1 cellular context compared by ENCODE assay signal in the genomic region with DNA sequence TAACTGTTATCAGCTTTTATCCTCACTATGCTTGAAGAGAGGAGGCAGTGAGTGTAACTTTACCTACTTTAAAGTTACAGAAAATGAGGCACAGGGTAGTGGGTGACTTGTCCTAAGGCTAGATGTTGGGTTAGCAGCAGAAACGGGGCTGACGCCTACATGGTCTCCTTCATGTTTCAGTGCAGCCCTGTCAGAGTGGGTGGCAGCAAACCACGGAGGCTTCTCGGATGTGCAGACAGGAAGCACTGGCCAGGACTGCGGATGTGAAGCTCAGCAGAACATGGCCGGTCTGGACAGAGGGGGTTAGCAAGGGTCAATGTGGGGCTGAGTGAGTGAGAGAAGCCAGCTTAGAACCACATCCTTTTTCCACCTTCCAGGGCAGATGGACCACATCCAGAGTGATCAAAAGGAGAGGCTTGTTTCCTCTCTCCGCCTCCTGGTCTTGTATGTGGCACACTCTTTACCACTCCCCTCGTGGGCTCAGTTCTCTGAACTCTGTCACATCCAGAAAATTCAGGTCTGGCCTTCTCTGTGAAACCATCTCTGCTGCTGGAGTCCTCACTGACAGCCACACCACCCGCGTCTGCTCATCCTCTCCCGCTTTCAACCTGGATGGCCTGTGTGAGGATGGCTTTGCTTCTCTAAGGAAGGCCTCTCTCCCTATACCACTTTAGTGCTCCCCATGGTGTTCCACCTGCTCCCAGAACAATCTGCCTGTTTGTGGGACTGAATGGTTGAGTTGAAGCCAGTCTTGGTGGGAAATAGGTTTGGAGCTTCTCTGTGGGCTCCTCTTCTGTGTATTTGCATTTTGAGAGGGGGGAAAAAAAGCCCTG.
TF ChIP-seq lines count a peak whose summit lies in the region.

No MANE protein-coding gene starts in this region.

TF ChIP-seq in GM12878, 131 proteins besides CTCF, POLR2A, EP300 and RAD21 (continued from another document and continues in another):
- TF ChIP-seq, protein P1, sequence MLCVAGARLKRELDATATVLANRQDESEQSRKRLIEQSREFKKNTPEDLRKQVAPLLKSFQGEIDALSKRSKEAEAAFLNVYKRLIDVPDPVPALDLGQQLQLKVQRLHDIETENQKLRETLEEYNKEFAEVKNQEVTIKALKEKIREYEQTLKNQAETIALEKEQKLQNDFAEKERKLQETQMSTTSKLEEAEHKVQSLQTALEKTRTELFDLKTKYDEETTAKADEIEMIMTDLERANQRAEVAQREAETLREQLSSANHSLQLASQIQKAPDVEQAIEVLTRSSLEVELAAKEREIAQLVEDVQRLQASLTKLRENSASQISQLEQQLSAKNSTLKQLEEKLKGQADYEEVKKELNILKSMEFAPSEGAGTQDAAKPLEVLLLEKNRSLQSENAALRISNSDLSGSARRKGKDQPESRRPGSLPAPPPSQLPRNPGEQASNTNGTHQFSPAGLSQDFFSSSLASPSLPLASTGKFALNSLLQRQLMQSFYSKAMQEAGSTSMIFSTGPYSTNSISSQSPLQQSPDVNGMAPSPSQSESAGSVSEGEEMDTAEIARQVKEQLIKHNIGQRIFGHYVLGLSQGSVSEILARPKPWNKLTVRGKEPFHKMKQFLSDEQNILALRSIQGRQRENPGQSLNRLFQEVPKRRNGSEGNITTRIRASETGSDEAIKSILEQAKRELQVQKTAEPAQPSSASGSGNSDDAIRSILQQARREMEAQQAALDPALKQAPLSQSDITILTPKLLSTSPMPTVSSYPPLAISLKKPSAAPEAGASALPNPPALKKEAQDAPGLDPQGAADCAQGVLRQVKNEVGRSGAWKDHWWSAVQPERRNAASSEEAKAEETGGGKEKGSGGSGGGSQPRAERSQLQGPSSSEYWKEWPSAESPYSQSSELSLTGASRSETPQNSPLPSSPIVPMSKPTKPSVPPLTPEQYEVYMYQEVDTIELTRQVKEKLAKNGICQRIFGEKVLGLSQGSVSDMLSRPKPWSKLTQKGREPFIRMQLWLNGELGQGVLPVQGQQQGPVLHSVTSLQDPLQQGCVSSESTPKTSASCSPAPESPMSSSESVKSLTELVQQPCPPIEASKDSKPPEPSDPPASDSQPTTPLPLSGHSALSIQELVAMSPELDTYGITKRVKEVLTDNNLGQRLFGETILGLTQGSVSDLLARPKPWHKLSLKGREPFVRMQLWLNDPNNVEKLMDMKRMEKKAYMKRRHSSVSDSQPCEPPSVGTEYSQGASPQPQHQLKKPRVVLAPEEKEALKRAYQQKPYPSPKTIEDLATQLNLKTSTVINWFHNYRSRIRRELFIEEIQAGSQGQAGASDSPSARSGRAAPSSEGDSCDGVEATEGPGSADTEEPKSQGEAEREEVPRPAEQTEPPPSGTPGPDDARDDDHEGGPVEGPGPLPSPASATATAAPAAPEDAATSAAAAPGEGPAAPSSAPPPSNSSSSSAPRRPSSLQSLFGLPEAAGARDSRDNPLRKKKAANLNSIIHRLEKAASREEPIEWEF (IDR thresholded peaks at IDR 0.05; ENCODE audit: insufficient replicate concordance, low read depth, low read length): no peak
- peak; percentile 64; the same call in 1 of the 2 replicates for TF ChIP-seq SIN3A (IDR thresholded peaks at IDR 0.05; ENCODE audit: low read depth, low read length)
- 0 out of 2 replicates have a peak, but pooled peaks have one; percentile 13 for TF ChIP-seq RB1 (IDR thresholded peaks at IDR 0.05; ENCODE audit: borderline replicate concordance)
- peak; percentile 78 for TF ChIP-seq EED (IDR thresholded peaks at IDR 0.05; ENCODE audit: low read depth)
- TF ChIP-seq NR2F1 (conservative IDR thresholded peaks at IDR 0.05): peak; percentile 93
- TF ChIP-seq, protein P2, sequence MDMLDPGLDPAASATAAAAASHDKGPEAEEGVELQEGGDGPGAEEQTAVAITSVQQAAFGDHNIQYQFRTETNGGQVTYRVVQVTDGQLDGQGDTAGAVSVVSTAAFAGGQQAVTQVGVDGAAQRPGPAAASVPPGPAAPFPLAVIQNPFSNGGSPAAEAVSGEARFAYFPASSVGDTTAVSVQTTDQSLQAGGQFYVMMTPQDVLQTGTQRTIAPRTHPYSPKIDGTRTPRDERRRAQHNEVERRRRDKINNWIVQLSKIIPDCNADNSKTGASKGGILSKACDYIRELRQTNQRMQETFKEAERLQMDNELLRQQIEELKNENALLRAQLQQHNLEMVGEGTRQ (IDR thresholded peaks at IDR 0.05; ENCODE audit: borderline replicate concordance, low read depth, low read length): no peak
- TF ChIP-seq, protein P3, sequence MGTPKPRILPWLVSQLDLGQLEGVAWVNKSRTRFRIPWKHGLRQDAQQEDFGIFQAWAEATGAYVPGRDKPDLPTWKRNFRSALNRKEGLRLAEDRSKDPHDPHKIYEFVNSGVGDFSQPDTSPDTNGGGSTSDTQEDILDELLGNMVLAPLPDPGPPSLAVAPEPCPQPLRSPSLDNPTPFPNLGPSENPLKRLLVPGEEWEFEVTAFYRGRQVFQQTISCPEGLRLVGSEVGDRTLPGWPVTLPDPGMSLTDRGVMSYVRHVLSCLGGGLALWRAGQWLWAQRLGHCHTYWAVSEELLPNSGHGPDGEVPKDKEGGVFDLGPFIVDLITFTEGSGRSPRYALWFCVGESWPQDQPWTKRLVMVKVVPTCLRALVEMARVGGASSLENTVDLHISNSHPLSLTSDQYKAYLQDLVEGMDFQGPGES (IDR thresholded peaks at IDR 0.05): no peak
- TF ChIP-seq POLR2AphosphoS2 (IDR thresholded peaks at IDR 0.05; ENCODE audit: low read depth, low read length): no peak
- TF ChIP-seq, protein P4, sequence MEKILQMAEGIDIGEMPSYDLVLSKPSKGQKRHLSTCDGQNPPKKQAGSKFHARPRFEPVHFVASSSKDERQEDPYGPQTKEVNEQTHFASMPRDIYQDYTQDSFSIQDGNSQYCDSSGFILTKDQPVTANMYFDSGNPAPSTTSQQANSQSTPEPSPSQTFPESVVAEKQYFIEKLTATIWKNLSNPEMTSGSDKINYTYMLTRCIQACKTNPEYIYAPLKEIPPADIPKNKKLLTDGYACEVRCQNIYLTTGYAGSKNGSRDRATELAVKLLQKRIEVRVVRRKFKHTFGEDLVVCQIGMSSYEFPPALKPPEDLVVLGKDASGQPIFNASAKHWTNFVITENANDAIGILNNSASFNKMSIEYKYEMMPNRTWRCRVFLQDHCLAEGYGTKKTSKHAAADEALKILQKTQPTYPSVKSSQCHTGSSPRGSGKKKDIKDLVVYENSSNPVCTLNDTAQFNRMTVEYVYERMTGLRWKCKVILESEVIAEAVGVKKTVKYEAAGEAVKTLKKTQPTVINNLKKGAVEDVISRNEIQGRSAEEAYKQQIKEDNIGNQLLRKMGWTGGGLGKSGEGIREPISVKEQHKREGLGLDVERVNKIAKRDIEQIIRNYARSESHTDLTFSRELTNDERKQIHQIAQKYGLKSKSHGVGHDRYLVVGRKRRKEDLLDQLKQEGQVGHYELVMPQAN (conservative IDR thresholded peaks at IDR 0.05): no peak
- peak; percentile 93 for TF ChIP-seq RUNX3 (IDR thresholded peaks at IDR 0.05; ENCODE audit: low read length)
- TF ChIP-seq, protein P5, sequence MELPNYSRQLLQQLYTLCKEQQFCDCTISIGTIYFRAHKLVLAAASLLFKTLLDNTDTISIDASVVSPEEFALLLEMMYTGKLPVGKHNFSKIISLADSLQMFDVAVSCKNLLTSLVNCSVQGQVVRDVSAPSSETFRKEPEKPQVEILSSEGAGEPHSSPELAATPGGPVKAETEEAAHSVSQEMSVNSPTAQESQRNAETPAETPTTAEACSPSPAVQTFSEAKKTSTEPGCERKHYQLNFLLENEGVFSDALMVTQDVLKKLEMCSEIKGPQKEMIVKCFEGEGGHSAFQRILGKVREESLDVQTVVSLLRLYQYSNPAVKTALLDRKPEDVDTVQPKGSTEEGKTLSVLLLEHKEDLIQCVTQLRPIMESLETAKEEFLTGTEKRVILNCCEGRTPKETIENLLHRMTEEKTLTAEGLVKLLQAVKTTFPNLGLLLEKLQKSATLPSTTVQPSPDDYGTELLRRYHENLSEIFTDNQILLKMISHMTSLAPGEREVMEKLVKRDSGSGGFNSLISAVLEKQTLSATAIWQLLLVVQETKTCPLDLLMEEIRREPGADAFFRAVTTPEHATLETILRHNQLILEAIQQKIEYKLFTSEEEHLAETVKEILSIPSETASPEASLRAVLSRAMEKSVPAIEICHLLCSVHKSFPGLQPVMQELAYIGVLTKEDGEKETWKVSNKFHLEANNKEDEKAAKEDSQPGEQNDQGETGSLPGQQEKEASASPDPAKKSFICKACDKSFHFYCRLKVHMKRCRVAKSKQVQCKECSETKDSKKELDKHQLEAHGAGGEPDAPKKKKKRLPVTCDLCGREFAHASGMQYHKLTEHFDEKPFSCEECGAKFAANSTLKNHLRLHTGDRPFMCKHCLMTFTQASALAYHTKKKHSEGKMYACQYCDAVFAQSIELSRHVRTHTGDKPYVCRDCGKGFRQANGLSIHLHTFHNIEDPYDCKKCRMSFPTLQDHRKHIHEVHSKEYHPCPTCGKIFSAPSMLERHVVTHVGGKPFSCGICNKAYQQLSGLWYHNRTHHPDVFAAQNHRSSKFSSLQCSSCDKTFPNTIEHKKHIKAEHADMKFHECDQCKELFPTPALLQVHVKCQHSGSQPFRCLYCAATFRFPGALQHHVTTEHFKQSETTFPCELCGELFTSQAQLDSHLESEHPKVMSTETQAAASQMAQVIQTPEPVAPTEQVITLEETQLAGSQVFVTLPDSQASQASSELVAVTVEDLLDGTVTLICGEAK (IDR thresholded peaks at IDR 0.05; ENCODE audit: borderline replicate concordance): peak; percentile 71; the same call in 1 of the 2 replicates
- TF ChIP-seq SUPT20H (IDR thresholded peaks at IDR 0.05; ENCODE audit: borderline replicate concordance, control insufficient read depth, low read depth, low read length): no peak
- peak; percentile 64 for TF ChIP-seq MYC (IDR thresholded peaks at IDR 0.05; ENCODE audit: insufficient read depth, insufficient read length, insufficient replicate concordance, low read length, severe bottlenecking)
- TF ChIP-seq NBN (IDR thresholded peaks at IDR 0.05): peak; percentile 95
- TF ChIP-seq ZSCAN29 (IDR thresholded peaks at IDR 0.05): peak; percentile 57; the same call in 1 of the 2 replicates
- TF ChIP-seq, protein P6, sequence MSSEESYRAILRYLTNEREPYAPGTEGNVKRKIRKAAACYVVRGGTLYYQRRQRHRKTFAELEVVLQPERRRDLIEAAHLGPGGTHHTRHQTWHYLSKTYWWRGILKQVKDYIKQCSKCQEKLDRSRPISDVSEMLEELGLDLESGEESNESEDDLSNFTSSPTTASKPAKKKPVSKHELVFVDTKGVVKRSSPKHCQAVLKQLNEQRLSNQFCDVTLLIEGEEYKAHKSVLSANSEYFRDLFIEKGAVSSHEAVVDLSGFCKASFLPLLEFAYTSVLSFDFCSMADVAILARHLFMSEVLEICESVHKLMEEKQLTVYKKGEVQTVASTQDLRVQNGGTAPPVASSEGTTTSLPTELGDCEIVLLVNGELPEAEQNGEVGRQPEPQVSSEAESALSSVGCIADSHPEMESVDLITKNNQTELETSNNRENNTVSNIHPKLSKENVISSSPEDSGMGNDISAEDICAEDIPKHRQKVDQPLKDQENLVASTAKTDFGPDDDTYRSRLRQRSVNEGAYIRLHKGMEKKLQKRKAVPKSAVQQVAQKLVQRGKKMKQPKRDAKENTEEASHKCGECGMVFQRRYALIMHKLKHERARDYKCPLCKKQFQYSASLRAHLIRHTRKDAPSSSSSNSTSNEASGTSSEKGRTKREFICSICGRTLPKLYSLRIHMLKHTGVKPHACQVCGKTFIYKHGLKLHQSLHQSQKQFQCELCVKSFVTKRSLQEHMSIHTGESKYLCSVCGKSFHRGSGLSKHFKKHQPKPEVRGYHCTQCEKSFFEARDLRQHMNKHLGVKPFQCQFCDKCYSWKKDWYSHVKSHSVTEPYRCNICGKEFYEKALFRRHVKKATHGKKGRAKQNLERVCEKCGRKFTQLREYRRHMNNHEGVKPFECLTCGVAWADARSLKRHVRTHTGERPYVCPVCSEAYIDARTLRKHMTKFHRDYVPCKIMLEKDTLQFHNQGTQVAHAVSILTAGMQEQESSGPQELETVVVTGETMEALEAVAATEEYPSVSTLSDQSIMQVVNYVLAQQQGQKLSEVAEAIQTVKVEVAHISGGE (CRISPR knock-in tag; IDR thresholded peaks at IDR 0.05): no peak
- TF ChIP-seq, protein P7, sequence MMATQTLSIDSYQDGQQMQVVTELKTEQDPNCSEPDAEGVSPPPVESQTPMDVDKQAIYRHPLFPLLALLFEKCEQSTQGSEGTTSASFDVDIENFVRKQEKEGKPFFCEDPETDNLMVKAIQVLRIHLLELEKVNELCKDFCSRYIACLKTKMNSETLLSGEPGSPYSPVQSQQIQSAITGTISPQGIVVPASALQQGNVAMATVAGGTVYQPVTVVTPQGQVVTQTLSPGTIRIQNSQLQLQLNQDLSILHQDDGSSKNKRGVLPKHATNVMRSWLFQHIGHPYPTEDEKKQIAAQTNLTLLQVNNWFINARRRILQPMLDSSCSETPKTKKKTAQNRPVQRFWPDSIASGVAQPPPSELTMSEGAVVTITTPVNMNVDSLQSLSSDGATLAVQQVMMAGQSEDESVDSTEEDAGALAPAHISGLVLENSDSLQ (IDR thresholded peaks at IDR 0.05): peak; percentile 67; the same call in 1 of the 2 replicates
- TF ChIP-seq NFIC (IDR thresholded peaks at IDR 0.05; ENCODE audit: low read depth, low read length): peak; percentile 74
- no peak for TF ChIP-seq STAT1 (conservative IDR thresholded peaks at IDR 0.05)
- TF ChIP-seq DPF2 (IDR thresholded peaks at IDR 0.05): peak; percentile 88
- no peak for TF ChIP-seq JUNB (IDR thresholded peaks at IDR 0.05)
- TF ChIP-seq HDAC6 (IDR thresholded peaks at IDR 0.05; ENCODE audit: unreplicated experiment): no peak
- no peak for TF ChIP-seq TBL1XR1 (IDR thresholded peaks at IDR 0.05; ENCODE audit: low read depth, low read length)
- no peak for TF ChIP-seq ESRRA (IDR thresholded peaks at IDR 0.05; ENCODE audit: low read length)
- TF ChIP-seq ZNF622 (IDR thresholded peaks at IDR 0.05): no peak
- TF ChIP-seq SREBF1 (IDR thresholded peaks at IDR 0.05; ENCODE audit: low read length): no peak
- no peak for TF ChIP-seq CBX3 (IDR thresholded peaks at IDR 0.05; ENCODE audit: borderline replicate concordance, low read depth)
- no peak for TF ChIP-seq ASH2L (IDR thresholded peaks at IDR 0.05; ENCODE audit: borderline replicate concordance, low read depth)
- no peak for TF ChIP-seq KLF5 (IDR thresholded peaks at IDR 0.05; ENCODE audit: partially characterized antibody)
- TF ChIP-seq, protein P8, sequence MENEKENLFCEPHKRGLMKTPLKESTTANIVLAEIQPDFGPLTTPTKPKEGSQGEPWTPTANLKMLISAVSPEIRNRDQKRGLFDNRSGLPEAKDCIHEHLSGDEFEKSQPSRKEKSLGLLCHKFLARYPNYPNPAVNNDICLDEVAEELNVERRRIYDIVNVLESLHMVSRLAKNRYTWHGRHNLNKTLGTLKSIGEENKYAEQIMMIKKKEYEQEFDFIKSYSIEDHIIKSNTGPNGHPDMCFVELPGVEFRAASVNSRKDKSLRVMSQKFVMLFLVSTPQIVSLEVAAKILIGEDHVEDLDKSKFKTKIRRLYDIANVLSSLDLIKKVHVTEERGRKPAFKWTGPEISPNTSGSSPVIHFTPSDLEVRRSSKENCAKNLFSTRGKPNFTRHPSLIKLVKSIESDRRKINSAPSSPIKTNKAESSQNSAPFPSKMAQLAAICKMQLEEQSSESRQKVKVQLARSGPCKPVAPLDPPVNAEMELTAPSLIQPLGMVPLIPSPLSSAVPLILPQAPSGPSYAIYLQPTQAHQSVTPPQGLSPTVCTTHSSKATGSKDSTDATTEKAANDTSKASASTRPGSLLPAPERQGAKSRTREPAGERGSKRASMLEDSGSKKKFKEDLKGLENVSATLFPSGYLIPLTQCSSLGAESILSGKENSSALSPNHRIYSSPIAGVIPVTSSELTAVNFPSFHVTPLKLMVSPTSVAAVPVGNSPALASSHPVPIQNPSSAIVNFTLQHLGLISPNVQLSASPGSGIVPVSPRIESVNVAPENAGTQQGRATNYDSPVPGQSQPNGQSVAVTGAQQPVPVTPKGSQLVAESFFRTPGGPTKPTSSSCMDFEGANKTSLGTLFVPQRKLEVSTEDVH (IDR thresholded peaks at IDR 0.05; ENCODE audit: low read depth, partially characterized antibody): no peak
- TF ChIP-seq KAT2A (conservative IDR thresholded peaks at IDR 0.05; ENCODE audit: control insufficient read depth, low read depth, low read length): no peak
- peak; percentile 74; the same call in 1 of the 2 replicates for TF ChIP-seq IRF4 (IDR thresholded peaks at IDR 0.05; ENCODE audit: low read depth, low read length)
- TF ChIP-seq ZNF217 (IDR thresholded peaks at IDR 0.05): no peak
